ENCODE assay signal across 8 cellular contexts in the genomic region with DNA sequence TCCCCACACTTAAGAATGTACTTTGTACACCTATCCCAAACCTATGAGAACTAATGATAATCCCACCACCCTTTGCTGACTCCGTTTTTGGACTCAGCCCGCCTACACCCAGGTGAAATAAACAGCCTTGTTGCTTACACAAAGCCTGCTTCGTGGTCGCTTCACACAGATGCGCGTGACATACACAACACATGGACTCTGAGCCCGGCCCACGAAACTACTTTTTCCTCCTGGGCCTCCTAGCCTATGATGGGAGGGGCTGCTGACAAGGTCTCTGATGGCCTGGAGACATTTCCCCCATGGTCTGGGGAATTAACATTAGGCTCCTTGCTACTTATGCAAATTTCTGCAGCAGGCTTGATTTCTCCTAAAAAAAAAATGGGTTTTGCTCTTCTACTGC.
"Had no signal": no experiment of that assay in that cellular context is flagged by ENCODE, and none has a peak within 500 bp of the region (broad histone marks: within the 10 kb centered on the region; RNA-seq: fewer than 3 reads in every experiment).

No MANE protein-coding gene starts in this region.

- H3K27ac Mint-ChIP-seq: GM23338, HFFc6 had no signal

- H3K36me3 ChIP-seq: HAP-1 had no signal

- H3K4me1 ChIP-seq: HAP-1 had no signal

- H3K9me3 ChIP-seq: HAP-1 had no signal

- H3K9ac ChIP-seq: GM23248 had no signal

- H3K4me3 Mint-ChIP-seq: GM23338, H9, HFFc6 had no signal

- DNase-seq: GM23248, GOT3, H7, H9, HCEC 1CT, HFFc6 had no signal

- H3K4me1 Mint-ChIP-seq: GM23338, H9 had no signal

- H3K4me2 ChIP-seq: GM23338 had no signal

- H2AFZ ChIP-seq: GM23248, GM23338 had no signal

- H3K27ac ChIP-seq: GM23248 had no signal

- H3K4me3 ChIP-seq: GM23248, GM23338, HAP-1 had no signal
